Comparison of ENCODE assay signal across 8 cellular contexts in genomic region chr21:44454747-44455523, GRCh38. TPM values are rescaled to one million over a fixed set of nuclear protein-coding genes. Genes with fewer than 3 reads are reported as not detected.
DNase-seq lines count a peak whose midpoint lies in the region; ATAC-seq and TF ChIP-seq lines count a peak whose summit lies in the region.

A gene with protein sequence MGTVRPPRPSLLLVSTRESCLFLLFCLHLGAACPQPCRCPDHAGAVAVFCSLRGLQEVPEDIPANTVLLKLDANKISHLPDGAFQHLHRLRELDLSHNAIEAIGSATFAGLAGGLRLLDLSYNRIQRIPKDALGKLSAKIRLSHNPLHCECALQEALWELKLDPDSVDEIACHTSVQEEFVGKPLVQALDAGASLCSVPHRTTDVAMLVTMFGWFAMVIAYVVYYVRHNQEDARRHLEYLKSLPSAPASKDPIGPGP (plus strand): TSS chr21:44455510. CDS start chr21:44456645, 1,135 bp downstream.

- H3K36me3 ChIP-seq in NT2/D1 (ENCODE audit: insufficient read depth, insufficient read length, low read length): peaks cover 17% of the 10 kb centered on the region
- H3K36me3 ChIP-seq in neutrophil: no peaks in the 10 kb centered on the region

- ATAC-seq in HG02678 (IDR thresholded peaks at IDR 0.05; ENCODE audit: unreplicated experiment) (peak; percentile 54), foreskin keratinocyte (peak; percentile 65), GM21737 (IDR thresholded peaks at IDR 0.05; ENCODE audit: unreplicated experiment) (no peak)

- H3K4me1 Mint-ChIP-seq in activated T-helper 2 cell treated with anti-CD3 and anti-CD28 coated beads, Interferon-gamma antibody, Interleukin-2, Interleukin-4, amounts not matched to agents 10 μg/mL and 5 μg/mL and 100 μg/mL, durations not matched to agents 14 hours and 24 hours and 36 hours (ENCODE audit: low read depth): peaks cover 3% of the 10 kb centered on the region

- peak within 1 kb of the TSS; percentile 76 for H3K4me3 Mint-ChIP-seq in activated T-helper 2 cell treated with anti-CD3 and anti-CD28 coated beads, Interferon-gamma antibody, Interleukin-2, Interleukin-4, amounts not matched to agents 10 μg/mL and 5 μg/mL and 100 μg/mL, durations not matched to agents 14 hours and 24 hours and 36 hours (ENCODE audit: low read depth)

- H3K27me3 ChIP-seq in NT2/D1 (ENCODE audit: insufficient read depth, insufficient read length): peaks cover 33% of the 10 kb centered on the region
- H3K27me3 ChIP-seq in foreskin keratinocyte: peaks cover 3% of the 10 kb centered on the region
- peaks cover 55% of the 10 kb centered on the region for H3K27me3 ChIP-seq in neutrophil

- H3K27ac ChIP-seq in foreskin keratinocyte: no peak within 1 kb of the TSS
- H3K27ac ChIP-seq in neutrophil: peak within 1 kb of the TSS; percentile 31

- H3K9me3 ChIP-seq in NT2/D1 (ENCODE audit: insufficient read depth, low read length) (no peaks in the 10 kb centered on the region; the same call in 1 of the 2 replicates), neutrophil (no peaks in the 10 kb centered on the region)

- peaks cover 13% of the 10 kb centered on the region for H3K27me3 Mint-ChIP-seq in activated T-helper 2 cell treated with anti-CD3 and anti-CD28 coated beads, Interferon-gamma antibody, Interleukin-2, Interleukin-4, amounts not matched to agents 10 μg/mL and 5 μg/mL and 100 μg/mL, durations not matched to agents 14 hours and 24 hours and 36 hours (ENCODE audit: low read depth)

- H3K4me3 ChIP-seq in NT2/D1 (ENCODE audit: insufficient read length, low read depth): peak within 1 kb of the TSS; percentile 57
- peak within 1 kb of the TSS; percentile 67 to 86 for H3K4me3 ChIP-seq in neutrophil (ENCODE audit: low read depth in 1 of 2, low read length in 1 of 2)

- peak; percentile 93 for DNase-seq in CD1c-positive myeloid dendritic cell (ENCODE audit: extremely low spot score)
- peak; percentile 97 for DNase-seq in NT2/D1 (ENCODE audit: low read depth, low spot score)
- DNase-seq in activated T-helper 2 cell treated with anti-CD3 and anti-CD28 coated beads, Interferon-gamma antibody, Interleukin-2, Interleukin-4, amounts not matched to agents 10 μg/mL and 5 μg/mL and 100 μg/mL, durations not matched to agents 14 hours and 24 hours and 36 hours (ENCODE audit: low spot score): peak; percentile 68
- DNase-seq in foreskin keratinocyte: peak in 1 of 2 donors; percentile 20
- peak; percentile 30 for DNase-seq in stromal cell of bone marrow (ENCODE audit: low read depth)

- TF ChIP-seq CTCF in foreskin keratinocyte (conservative IDR thresholded peaks at IDR 0.05): no peak
- TF ChIP-seq CTCF in neutrophil (IDR thresholded peaks at IDR 0.05): no peak

- intact Hi-C loops in activated T-helper 2 cell treated with anti-CD3 and anti-CD28 coated beads, Interferon-gamma antibody, Interleukin-2, Interleukin-4, amounts not matched to agents 10 μg/mL and 5 μg/mL and 100 μg/mL, durations not matched to agents 14 hours and 24 hours and 36 hours (cut with micrococcal nuclease): loop anchor here (1.0 kb wide), 1 partner anchor 27 kb away; no protein-coding TSS in a partner anchor

- no peak within 1 kb of the TSS for H3K27ac Mint-ChIP-seq in activated T-helper 2 cell treated with anti-CD3 and anti-CD28 coated beads, Interferon-gamma antibody, Interleukin-2, Interleukin-4, amounts not matched to agents 10 μg/mL and 5 μg/mL and 100 μg/mL, durations not matched to agents 14 hours and 24 hours and 36 hours

- no peaks in the 10 kb centered on the region for H3K36me3 Mint-ChIP-seq in activated T-helper 2 cell treated with anti-CD3 and anti-CD28 coated beads, Interferon-gamma antibody, Interleukin-2, Interleukin-4, amounts not matched to agents 10 μg/mL and 5 μg/mL and 100 μg/mL, durations not matched to agents 14 hours and 24 hours and 36 hours (ENCODE audit: low read depth)

- peaks cover 30% of the 10 kb centered on the region for H3K9me3 Mint-ChIP-seq in activated T-helper 2 cell treated with anti-CD3 and anti-CD28 coated beads, Interferon-gamma antibody, Interleukin-2, Interleukin-4, amounts not matched to agents 10 μg/mL and 5 μg/mL and 100 μg/mL, durations not matched to agents 14 hours and 24 hours and 36 hours

- H3K4me1 ChIP-seq in NT2/D1 (ENCODE audit: insufficient read depth, insufficient read length) (peaks cover 11% of the 10 kb centered on the region), foreskin keratinocyte (no peaks in the 10 kb centered on the region), neutrophil (ENCODE audit: control insufficient read depth in 1 of 2, insufficient read depth in 1 of 2, low read depth in 1 of 2, low read length in 1 of 2) (peaks cover 6 to 8% of the 10 kb centered on the region in 2 experiments)

- peak within 1 kb of the TSS; percentile 70 for H3K9ac ChIP-seq in NT2/D1 (ENCODE audit: insufficient read length, low read depth)

RNA-seq across cellular contexts. Expression of the gene that starts here (rescaled TPM):
- total RNA-seq in activated T-helper 2 cell treated with anti-CD3 and anti-CD28 coated beads, Interferon-gamma antibody, Interleukin-2, Interleukin-4, amounts not matched to agents 10 μg/mL and 5 μg/mL and 100 μg/mL, durations not matched to agents 14 hours and 24 hours and 36 hours: 2.2 and 2.3 TPM in 2 replicates
- total RNA-seq in foreskin keratinocyte: 2.0 and 2.6 TPM in 2 replicates
- 1.3 and 1.4 TPM in 2 replicates for polyA plus RNA-seq in foreskin keratinocyte
